9 cellular contexts compared by ENCODE assay signal in genomic region chr14:31283568-31284252, GRCh38.
A peak's percentile ranks its signal among the peaks of the same experiment; 100 is the strongest.
DNase-seq lines count a peak whose midpoint lies in the region; ATAC-seq and TF ChIP-seq lines count a peak whose summit lies in the region.
"Had no signal": no experiment of that assay in that cellular context is flagged by ENCODE, and none has a peak within 500 bp of the region (broad histone marks: within the 10 kb centered on the region; RNA-seq: fewer than 3 reads in every experiment).

No MANE protein-coding gene starts in this region.

- no peak for TF ChIP-seq CTCF in fibroblast of the aortic adventitia (IDR thresholded peaks at IDR 0.05; ENCODE audit: insufficient read depth, low read length)

- H3K27me3 ChIP-seq in HAP-1 (ENCODE audit: low read depth): no peaks in the 10 kb centered on the region

- in situ Hi-C loops in HAP-1 (cut with MboI; ENCODE audit: low sequenced_read_pairs): no loop called here

- H3K4me1 ChIP-seq in HAP-1: no peaks in the 10 kb centered on the region

- no peaks in the 10 kb centered on the region; the same call in 1 of the 2 replicates for H3K9me3 ChIP-seq in HAP-1

- H3K4me3 ChIP-seq in fibroblast of the aortic adventitia (ENCODE audit: low read depth, low read length) (no peak overlapping the region), HAP-1 (no peak overlapping the region)

- no peaks in the 10 kb centered on the region; the same call in none of the 2 replicates for H3K36me3 ChIP-seq in HAP-1 (replicated peaks)

- DNase-seq in HCEC 1CT (peak; percentile 5), MV-4-11 (lab: John Stamatoyannopoulos, UW) (peak; percentile 84), fibroblast of the aortic adventitia (ENCODE audit: low read depth) (peak; percentile 29), HAP-1 (ENCODE audit: low spot score in 2 of 2) (no peak), mucosa of gallbladder (ENCODE audit: low spot score) (no peak)
- no peak for DNase-seq in activated T-cell treated with anti-CD3 and anti-CD28 coated beads, Interleukin-2, amount 50 U/mL, for 48 hours
- DNase-seq: left ventricle myocardium superior had no signal

- ATAC-seq in GM18520 (IDR thresholded peaks at IDR 0.05; ENCODE audit: unreplicated experiment) (peak; percentile 72), HG02763 (IDR thresholded peaks at IDR 0.05; ENCODE audit: unreplicated experiment) (no peak)
- ATAC-seq: left ventricle myocardium superior had no signal

Comparison
In these comparisons a context has a peak if more than half of its experiments do, and no peak if none do; other contexts are left out.
1. DNase-seq: peak in HCEC 1CT (single experiment), MV-4-11 (single experiment) and fibroblast of the aortic adventitia (single experiment); none in HAP-1 (0 of 2), mucosa of gallbladder (single experiment) and activated T-cell treated with anti-CD3 and anti-CD28 coated beads, Interleukin-2, amount 50 U/mL, for 48 hours (0 of 2).